33 cellular contexts compared by ENCODE assay signal in genomic region chr17:28503420-28503819, GRCh38. TPM values are rescaled to one million over a fixed set of nuclear protein-coding genes. Genes with fewer than 3 reads are reported as not detected.
"Had no signal": no experiment of that assay in that cellular context is flagged by ENCODE, and none has a peak within 500 bp of the region (broad histone marks: within the 10 kb centered on the region; RNA-seq: fewer than 3 reads in every experiment).

No MANE protein-coding gene starts in this region.

- ATAC-seq: effector memory CD8-positive, alpha-beta T cell; esophagus mucosa; gastrocnemius medialis; heart right ventricle; left colon; left lung; left ventricle myocardium superior; lower lobe of right lung; mucosa of descending colon had no signal

- H3K9me3 ChIP-seq: colonic mucosa, esophagus squamous epithelium, gastrocnemius medialis, heart right ventricle, left lung, lower lobe of right lung, mucosa of descending colon had no signal

- H3K4me1 ChIP-seq: colonic mucosa, gastrocnemius medialis, left lung, lower lobe of right lung had no signal

- DNase-seq: colonic mucosa; cortex of kidney; effector CD8-positive, alpha-beta T cell; effector memory CD8-positive, alpha-beta T cell; endodermal cell; erythroblast; esophagus squamous epithelium; foreskin fibroblast; foreskin melanocyte; gastrocnemius medialis; glutamatergic neuron; head of caudate nucleus; heart right ventricle; hippocampal formation; immature natural killer cell; islet precursor cell; kidney; kidney glomerular epithelial cell; left colon; left lung; left ventricle myocardium superior; lower lobe of right lung; mesenchymal stem cell; mucosa of descending colon had no signal

- H3K27me3 ChIP-seq: colonic mucosa had no signal

- H3K36me3 ChIP-seq: colonic mucosa, esophagus squamous epithelium, gastrocnemius medialis, heart right ventricle, left lung, lower lobe of right lung had no signal

- H3K27ac ChIP-seq: colonic mucosa, epithelial cell of prostate, esophagus squamous epithelium, gastrocnemius medialis, heart right ventricle, left lung, lower lobe of right lung had no signal

- H3K4me3 ChIP-seq: colonic mucosa, esophagus squamous epithelium, gastrocnemius medialis, heart right ventricle, left lung, lower lobe of right lung, mucosa of descending colon had no signal

RNA-seq across cellular contexts. Expression of gene FOXN1, which starts 2.7 kb away (rescaled TPM):
- total RNA-seq: chondrocyte, dermis microvascular lymphatic vessel endothelial cell, endodermal cell, gastrocnemius medialis, glomerular endothelial cell, heart right ventricle, kidney, left ventricle myocardium superior, lung microvascular endothelial cell, mesenteric fat pad, myocyte had no signal

RNA-seq across cellular contexts. Expression of gene SLC13A2, which starts 30.0 kb away (rescaled TPM):
- total RNA-seq: chondrocyte, dermis microvascular lymphatic vessel endothelial cell, endodermal cell, esophagus mucosa, esophagus squamous epithelium, glomerular endothelial cell, heart right ventricle, left lung, left ventricle myocardium superior, lower lobe of right lung, lung microvascular endothelial cell, mesothelial cell of epicardium, myocyte had no signal
